In genomic region chr13:51731759-51732158, GRCh38 we compare ENCODE assay signal across 9 cellular contexts.
DNase-seq lines count a peak whose midpoint lies in the region; ATAC-seq, FAIRE-seq and TF ChIP-seq lines count a peak whose summit lies in the region.
"Had no signal": no experiment of that assay in that cellular context is flagged by ENCODE, and none has a peak within 500 bp of the region (broad histone marks: within the 10 kb centered on the region; RNA-seq: fewer than 3 reads in every experiment).

No MANE protein-coding gene starts in this region.

- no peak overlapping the region for H2BK120ac ChIP-seq in H9 (ENCODE audit: low read depth, low read length, poor library complexity, severe bottlenecking)

- no peak for DNase-seq in activated CD8-positive, alpha-beta T cell treated with anti-CD3 and anti-CD28 coated beads for 36 hours
- DNase-seq in activated CD8-positive, alpha-beta T cell treated with anti-CD3 and anti-CD28 coated beads, Interleukin-2, amount 10 ng/mL, durations not matched to agents 7 days and 5 days, result no peak
- no peak for DNase-seq in brain microvascular endothelial cell
- no peak for DNase-seq in transverse colon
- DNase-seq in H9, result no peak
- no peak for DNase-seq in CD1c-positive myeloid dendritic cell (ENCODE audit: extremely low spot score)

- H2BK5ac ChIP-seq in H9 (ENCODE audit: insufficient read length, low read length), result no peak overlapping the region

- H3K4me1 ChIP-seq in transverse colon, result peaks cover 0 to 27% (median 7%) of the 10 kb centered on the region in 4 donors
- H3K4me1 ChIP-seq in H9 (ENCODE audit: insufficient read depth, low read length), result no peaks in the 10 kb centered on the region

- H3K4me1 Mint-ChIP-seq in activated CD8-positive, alpha-beta T cell treated with anti-CD3 and anti-CD28 coated beads for 36 hours (ENCODE audit: low read depth), result peaks cover 2% of the 10 kb centered on the region
- peaks cover 4% of the 10 kb centered on the region for H3K4me1 Mint-ChIP-seq in activated CD8-positive, alpha-beta T cell treated with anti-CD3 and anti-CD28 coated beads, Interleukin-2, amount 10 ng/mL, durations not matched to agents 7 days and 5 days (ENCODE audit: low read depth)
- peaks cover 6 to 7% of the 10 kb centered on the region in 2 experiments for H3K4me1 Mint-ChIP-seq in H9

- in situ Hi-C loops in brain microvascular endothelial cell (cut with HindIII; ENCODE audit: low pct_ligation_motif_present, low sequenced_read_pairs) (no loop called here), transverse colon (cut with MboI; ENCODE audit: low pct_ligation_motif_present in 1 of 4, low pct_unique_long_range_greater_than_20kb in 1 of 4, low sequenced_read_pairs in 3 of 4) (no loop called here)

- no peaks in the 10 kb centered on the region for H3K36me3 ChIP-seq in brain microvascular endothelial cell (replicated peaks)
- no peaks in the 10 kb centered on the region for H3K36me3 ChIP-seq in transverse colon

- no peak overlapping the region for H2BK20ac ChIP-seq in H9 (ENCODE audit: low read depth, low read length, poor library complexity, severe bottlenecking)

- no peak overlapping the region for H3K27ac ChIP-seq in brain microvascular endothelial cell
- peak overlapping the region in 2 of 4 donors; percentile 30 to 71 for H3K27ac ChIP-seq in transverse colon
- no peak overlapping the region for H3K27ac ChIP-seq in H9 (ENCODE audit: insufficient read length, low read depth, low read length)

- H3K9me3 Mint-ChIP-seq in activated CD8-positive, alpha-beta T cell treated with anti-CD3 and anti-CD28 coated beads for 36 hours, result no peaks in the 10 kb centered on the region
- H3K9me3 Mint-ChIP-seq in activated CD8-positive, alpha-beta T cell treated with anti-CD3 and anti-CD28 coated beads, Interleukin-2, amount 10 ng/mL, durations not matched to agents 7 days and 5 days (ENCODE audit: insufficient read depth), result no peaks in the 10 kb centered on the region
- no peaks in the 10 kb centered on the region for H3K9me3 Mint-ChIP-seq in H9

- H2AK5ac ChIP-seq in H9 (ENCODE audit: insufficient read length, low read length), result no peak overlapping the region

- POLR2A ChIA-PET in activated CD8-positive, alpha-beta T cell treated with anti-CD3 and anti-CD28 coated beads for 36 hours (lab: Charles Lee), result no interaction called here
- POLR2A ChIA-PET in activated CD8-positive, alpha-beta T cell treated with anti-CD3 and anti-CD28 coated beads, Interleukin-2, amount 10 ng/mL, durations not matched to agents 7 days and 5 days (lab: Charles Lee), result interaction anchor here (0.6 kb wide), 1 partner anchor 35 kb away, joined by 3 read pairs; no protein-coding TSS in a partner anchor

- intact Hi-C loops in activated CD8-positive, alpha-beta T cell treated with anti-CD3 and anti-CD28 coated beads for 36 hours (cut with micrococcal nuclease), result loop anchor here (10.0 kb wide), 1 partner anchor 117 kb away; no protein-coding TSS in a partner anchor
- intact Hi-C loops in transverse colon (cut with DNase I; ENCODE audit: low total_unique reads), result loop anchor here (10.0 kb wide), 1 partner anchor 147 kb away; the partner anchor contains the start of gene WDFY2

- peaks cover 3% of the 10 kb centered on the region for H4K20me1 ChIP-seq in H9 (ENCODE audit: control insufficient read depth, insufficient read depth, insufficient read length)

- H3K79me1 ChIP-seq in H9 (ENCODE audit: insufficient read depth, low read depth, low read length, poor library complexity, severe bottlenecking), result no peaks in the 10 kb centered on the region

- H3K4me2 ChIP-seq in H9 (ENCODE audit: insufficient read depth, insufficient read length, low read length), result no peak overlapping the region

- TF ChIP-seq EP300 in transverse colon (IDR thresholded peaks at IDR 0.05; ENCODE audit: low read depth), result no peak

- no peak overlapping the region for H3K23ac ChIP-seq in H9 (ENCODE audit: insufficient read length, low read depth, low read length)

- no peak for ATAC-seq in activated CD8-positive, alpha-beta T cell treated with anti-CD3 and anti-CD28 coated beads for 36 hours
- ATAC-seq in activated CD8-positive, alpha-beta T cell treated with anti-CD3 and anti-CD28 coated beads, Interleukin-2, amount 10 ng/mL, durations not matched to agents 7 days and 5 days, result no peak
- ATAC-seq in GM19395 (IDR thresholded peaks at IDR 0.05; ENCODE audit: unreplicated experiment), result no peak

- no peak overlapping the region for H3K9ac ChIP-seq in H9 (ENCODE audit: extremely low read depth, insufficient read length, low read length)

- peaks cover 13% of the 10 kb centered on the region for H3K36me3 Mint-ChIP-seq in activated CD8-positive, alpha-beta T cell treated with anti-CD3 and anti-CD28 coated beads for 36 hours (ENCODE audit: low read depth)
- peaks cover 7% of the 10 kb centered on the region for H3K36me3 Mint-ChIP-seq in activated CD8-positive, alpha-beta T cell treated with anti-CD3 and anti-CD28 coated beads, Interleukin-2, amount 10 ng/mL, durations not matched to agents 7 days and 5 days (ENCODE audit: low read depth)
- peaks cover 6 to 19% (median 19%) of the 10 kb centered on the region in 3 experiments; a peak in 6 of 7 replicates for H3K36me3 Mint-ChIP-seq in H9 (ENCODE audit: insufficient read depth in 1 of 3, low read depth in 3 of 3)

- 61% methylated on average over 4 of the region's 4 CpGs for WGBS in transverse colon (ENCODE audit: low coverage in 1 of 2), 2 donors
- WGBS in H9 (ENCODE audit: extremely low coverage, insufficient read length, low lambda C conversion rate), result no CpG with 5 or more reads among the region's 4 CpGs

- no peaks in the 10 kb centered on the region; the same call in 1 of the 2 replicates for H3K79me2 ChIP-seq in H9 (ENCODE audit: insufficient read depth, low read length)

- no peak for TF ChIP-seq POLR2A in transverse colon (IDR thresholded peaks at IDR 0.05)

- H3K4me3 ChIP-seq in brain microvascular endothelial cell (ENCODE audit: low read depth, low read length) (no peak overlapping the region), transverse colon (no peak overlapping the region)

- no peak overlapping the region for H3K56ac ChIP-seq in H9 (ENCODE audit: insufficient read length, low read depth, low read length)

- H3K14ac ChIP-seq in H9 (ENCODE audit: insufficient read depth, low read length), result no peak overlapping the region

- no peaks in the 10 kb centered on the region for H3K9me3 ChIP-seq in transverse colon
- no peaks in the 10 kb centered on the region for H3K9me3 ChIP-seq in H9 (ENCODE audit: control insufficient read depth, low read depth, low read length)

- no peaks in the 10 kb centered on the region for H3K23me2 ChIP-seq in H9 (ENCODE audit: insufficient read length, low read depth, low read length, poor library complexity, severe bottlenecking)

- peak overlapping the region; percentile 26 for H3K27ac Mint-ChIP-seq in activated CD8-positive, alpha-beta T cell treated with anti-CD3 and anti-CD28 coated beads for 36 hours
- H3K27ac Mint-ChIP-seq in activated CD8-positive, alpha-beta T cell treated with anti-CD3 and anti-CD28 coated beads, Interleukin-2, amount 10 ng/mL, durations not matched to agents 7 days and 5 days, result no peak overlapping the region
- H3K27ac Mint-ChIP-seq in H9, result peak overlapping the region in 1 of 3 experiments; percentile 84; a peak in 1 of 7 replicates

- H3K18ac ChIP-seq in H9 (ENCODE audit: insufficient read length, low read depth, low read length), result no peak overlapping the region

- H2BK12ac ChIP-seq in H9 (ENCODE audit: insufficient read length, low read depth, low read length), result no peak overlapping the region

- no peak overlapping the region for H4K91ac ChIP-seq in H9 (ENCODE audit: insufficient read length, low read depth, low read length)

- H2BK15ac ChIP-seq in H9 (ENCODE audit: low read depth, low read length), result no peak overlapping the region

- peak; percentile 55 for FAIRE-seq in islet of Langerhans (lab: Jason Lieb, UNC)
- FAIRE-seq: GM19239 had no signal

- H3T11ph ChIP-seq in H9 (ENCODE audit: low read length), result no peak overlapping the region

- no peak overlapping the region for H4K8ac ChIP-seq in H9 (replicated peaks; ENCODE audit: insufficient read length, low read depth, low read length)

- no peak for TF ChIP-seq CTCF in activated CD8-positive, alpha-beta T cell treated with anti-CD3 and anti-CD28 coated beads for 36 hours (IDR thresholded peaks at IDR 0.05)
- TF ChIP-seq CTCF in brain microvascular endothelial cell (IDR thresholded peaks at IDR 0.05; ENCODE audit: low read depth, low read length, missing control alignments) (peak; percentile 31), transverse colon (IDR thresholded peaks at IDR 0.05) (peak in 3 of 5 experiments; percentile 4 to 21 (median 12)), H9 (conservative IDR thresholded peaks at IDR 0.05) (no peak)

- H3K4ac ChIP-seq in H9 (ENCODE audit: low read depth, low read length), result no peak overlapping the region

- no peaks in the 10 kb centered on the region for H3K27me3 Mint-ChIP-seq in activated CD8-positive, alpha-beta T cell treated with anti-CD3 and anti-CD28 coated beads for 36 hours
- no peaks in the 10 kb centered on the region for H3K27me3 Mint-ChIP-seq in activated CD8-positive, alpha-beta T cell treated with anti-CD3 and anti-CD28 coated beads, Interleukin-2, amount 10 ng/mL, durations not matched to agents 7 days and 5 days (ENCODE audit: low read depth)
- no peaks in the 10 kb centered on the region for H3K27me3 Mint-ChIP-seq in H9 (ENCODE audit: low read depth)

- H3K4me3 Mint-ChIP-seq in activated CD8-positive, alpha-beta T cell treated with anti-CD3 and anti-CD28 coated beads for 36 hours, result no peak overlapping the region
- H3K4me3 Mint-ChIP-seq in activated CD8-positive, alpha-beta T cell treated with anti-CD3 and anti-CD28 coated beads, Interleukin-2, amount 10 ng/mL, durations not matched to agents 7 days and 5 days, result no peak overlapping the region
- H3K4me3 Mint-ChIP-seq in H9, result no peak overlapping the region

- CTCF ChIA-PET in activated CD8-positive, alpha-beta T cell treated with anti-CD3 and anti-CD28 coated beads for 36 hours (lab: Charles Lee), result interaction anchor here (0.8 kb wide), 1 partner anchor 33 kb away, joined by 3 read pairs; no protein-coding TSS in a partner anchor
- CTCF ChIA-PET in activated CD8-positive, alpha-beta T cell treated with anti-CD3 and anti-CD28 coated beads, Interleukin-2, amount 10 ng/mL, durations not matched to agents 7 days and 5 days (lab: Charles Lee), result interaction anchor here (1.4 kb wide), 1 partner anchor 10 kb away, joined by 4 read pairs; no protein-coding TSS in a partner anchor

- no peak overlapping the region for H4K5ac ChIP-seq in H9 (ENCODE audit: insufficient read length, low read depth, low read length)

- H3K27me3 ChIP-seq in brain microvascular endothelial cell (replicated peaks) (no peaks in the 10 kb centered on the region), transverse colon (no peaks in the 10 kb centered on the region), H9 (ENCODE audit: insufficient read depth, low read length) (no peaks in the 10 kb centered on the region)

- H2AFZ ChIP-seq in H9 (ENCODE audit: low read length), result no peak overlapping the region

Comparison
In these comparisons a context has a peak if more than half of its experiments do, and no peak if none do; other contexts are left out.
1. CTCF ChIP-seq: peak in brain microvascular endothelial cell (single experiment) and transverse colon (3 of 5); none in activated CD8-positive, alpha-beta T cell treated with anti-CD3 and anti-CD28 coated beads for 36 hours (single experiment) and H9 (single experiment).